Comparison of ENCODE assay signal across 22 cellular contexts in genomic region chr18:74115046-74115445, GRCh38. TPM values are rescaled to one million over a fixed set of nuclear protein-coding genes. Genes with fewer than 3 reads are reported as not detected.
DNase-seq lines count a peak whose midpoint lies in the region; ATAC-seq and TF ChIP-seq lines count a peak whose summit lies in the region.
"Had no signal": no experiment of that assay in that cellular context is flagged by ENCODE, and none has a peak within 500 bp of the region (broad histone marks: within the 10 kb centered on the region; RNA-seq: fewer than 3 reads in every experiment).

No MANE protein-coding gene starts in this region.

- no peaks in the 10 kb centered on the region for H3K36me3 Mint-ChIP-seq in effector memory CD8-positive, alpha-beta T cell (ENCODE audit: insufficient read depth)
- H3K36me3 Mint-ChIP-seq: natural killer cell had no signal

- in situ Hi-C loops in transverse colon (cut with MboI; ENCODE audit: low pct_ligation_motif_present in 1 of 4, low pct_unique_long_range_greater_than_20kb in 1 of 4, low sequenced_read_pairs in 3 of 4) = no loop called here

- H3K4me1 ChIP-seq in transverse colon = peaks cover 0 to 6% (median 0%) of the 10 kb centered on the region in 4 donors
- H3K4me1 ChIP-seq: left ventricle myocardium inferior, right lobe of liver, SJSA1, upper lobe of right lung had no signal

- no peak for TF ChIP-seq POLR2A in transverse colon (IDR thresholded peaks at IDR 0.05)

- H3K27ac Mint-ChIP-seq in effector memory CD8-positive, alpha-beta T cell = no peak overlapping the region
- H3K27ac Mint-ChIP-seq: activated naive CD8-positive, alpha-beta T cell treated with anti-CD3 and anti-CD28 coated beads for 36 hours; activated T-cell treated with anti-CD3 and anti-CD28 coated beads, Interleukin-2, amount 50 U/mL, for 24 hours; natural killer cell had no signal

- H3K4me1 Mint-ChIP-seq in effector memory CD8-positive, alpha-beta T cell (ENCODE audit: low read depth in 2 of 2) = no peaks in the 10 kb centered on the region

- no peaks in the 10 kb centered on the region for H3K36me3 ChIP-seq in transverse colon
- H3K36me3 ChIP-seq: BLaER1, left ventricle myocardium inferior, right lobe of liver, SJSA1, upper lobe of right lung had no signal

- no peak overlapping the region for H3K4me3 Mint-ChIP-seq in effector memory CD8-positive, alpha-beta T cell
- H3K4me3 Mint-ChIP-seq: activated naive CD8-positive, alpha-beta T cell treated with anti-CD3 and anti-CD28 coated beads for 36 hours; activated T-cell treated with anti-CD3 and anti-CD28 coated beads, Interleukin-2, amount 50 U/mL, for 24 hours; natural killer cell had no signal

- peaks cover 0 to 6% of the 10 kb centered on the region in 2 donors for H3K9me3 ChIP-seq in transverse colon
- H3K9me3 ChIP-seq: SJSA1, upper lobe of right lung had no signal

- peak; percentile 27 for DNase-seq in GM04503 (ENCODE audit: low read depth)
- DNase-seq in amniotic stem cell (lab: John Stamatoyannopoulos, UW) = peak; percentile 17
- peak; percentile 32 for DNase-seq in fibroblast of villous mesenchyme (ENCODE audit: low read depth)
- peak; percentile 18 for DNase-seq in retinal pigment epithelial cell (ENCODE audit: low read depth)
- no peak for DNase-seq in stimulated activated naive CD4-positive, alpha-beta T cell (lab: John Stamatoyannopoulos, UW)
- DNase-seq in effector memory CD8-positive, alpha-beta T cell = no peak
- DNase-seq in transverse colon = no peak
- no peak for DNase-seq in NCI-H526 treated with DMSO at 0.1 percent for 48 hours (lab: John Stamatoyannopoulos, UW)
- DNase-seq: activated CD4-positive, alpha-beta T cell treated with anti-CD3 and anti-CD28 coated beads, Interleukin-2, amount 50 U/mL, for 4 hours; activated naive CD8-positive, alpha-beta T cell treated with anti-CD3 and anti-CD28 coated beads for 36 hours; activated T-cell treated with anti-CD3 and anti-CD28 coated beads, Interleukin-2, amount 50 U/mL, for 24 hours; cerebellar nuclear complex; hippocampal formation; KBM-7; left ventricle myocardium inferior; natural killer cell; NCI-H226; right lobe of liver; upper lobe of right lung had no signal

- TF ChIP-seq CTCF in fibroblast of villous mesenchyme (IDR thresholded peaks at IDR 0.05; ENCODE audit: insufficient read depth, low read depth, low read length) (no peak), retinal pigment epithelial cell (conservative IDR thresholded peaks at IDR 0.05; ENCODE audit: low read depth, low read length) (no peak), transverse colon (IDR thresholded peaks at IDR 0.05) (no peak)

- intact Hi-C loops in transverse colon (cut with DNase I; ENCODE audit: low total_unique reads) = no loop called here

- no peaks in the 10 kb centered on the region for H3K27me3 ChIP-seq in transverse colon
- H3K27me3 ChIP-seq: BLaER1, right lobe of liver, SJSA1, upper lobe of right lung had no signal

- H3K27me3 Mint-ChIP-seq in effector memory CD8-positive, alpha-beta T cell = peaks cover 5 to 12% of the 10 kb centered on the region in 2 donors
- H3K27me3 Mint-ChIP-seq: activated naive CD8-positive, alpha-beta T cell treated with anti-CD3 and anti-CD28 coated beads for 36 hours; activated T-cell treated with anti-CD3 and anti-CD28 coated beads, Interleukin-2, amount 50 U/mL, for 24 hours had no signal

- no peak overlapping the region for H3K27ac ChIP-seq in transverse colon
- H3K27ac ChIP-seq: BLaER1, left ventricle myocardium inferior, right lobe of liver, SJSA1, upper lobe of right lung had no signal

- no peak overlapping the region for H3K4me3 ChIP-seq in fibroblast of villous mesenchyme (ENCODE audit: low read depth, low read length)
- H3K4me3 ChIP-seq in retinal pigment epithelial cell (ENCODE audit: low read length) = no peak overlapping the region
- H3K4me3 ChIP-seq in transverse colon = no peak overlapping the region
- H3K4me3 ChIP-seq: BLaER1, left ventricle myocardium inferior, right lobe of liver, SJSA1, upper lobe of right lung had no signal

- H3K9me3 Mint-ChIP-seq in effector memory CD8-positive, alpha-beta T cell = no peaks in the 10 kb centered on the region

- WGBS in transverse colon (ENCODE audit: low coverage in 1 of 2), 2 donors = 69 to 87% methylated on average over 4 of the region's 4 CpGs

- no peak for TF ChIP-seq EP300 in transverse colon (IDR thresholded peaks at IDR 0.05; ENCODE audit: low read depth)

- no peak for ATAC-seq in effector memory CD8-positive, alpha-beta T cell (replicated peaks)
- ATAC-seq: natural killer cell, right lobe of liver, upper lobe of right lung had no signal

RNA-seq across cellular contexts. Expression of gene FBXO15, which starts 32.6 kb away (rescaled TPM):
- 0.32 and 0.43 TPM in 2 replicates for total RNA-seq in fibroblast of villous mesenchyme
- total RNA-seq in transverse colon = under 1 TPM in 2 of 4 donors, not detected in 2; 0.14 to 0.64 TPM
- total RNA-seq: endothelial cell of umbilical vein, left ventricle myocardium inferior had no signal

RNA-seq across cellular contexts. Expression of gene TIMM21, which starts 33.3 kb away (rescaled TPM):
- total RNA-seq in fibroblast of villous mesenchyme (17.1 and 20.7 TPM in 2 replicates), transverse colon (10 to 100 TPM; 10.5 to 38.1 (median 22.0) TPM)

Comparison
In these comparisons a context has a peak if more than half of its experiments do, and no peak if none do; other contexts are left out.
1. DNase-seq: peak in GM04503 (single experiment), amniotic stem cell (single experiment), fibroblast of villous mesenchyme (single experiment) and retinal pigment epithelial cell (single experiment); none in stimulated activated naive CD4-positive, alpha-beta T cell (0 of 6), effector memory CD8-positive, alpha-beta T cell (0 of 3), transverse colon (single experiment) and NCI-H526 treated with DMSO at 0.1 percent for 48 hours (single experiment).